Comparison of ENCODE assay signal across 20 cellular contexts in the genomic region with DNA sequence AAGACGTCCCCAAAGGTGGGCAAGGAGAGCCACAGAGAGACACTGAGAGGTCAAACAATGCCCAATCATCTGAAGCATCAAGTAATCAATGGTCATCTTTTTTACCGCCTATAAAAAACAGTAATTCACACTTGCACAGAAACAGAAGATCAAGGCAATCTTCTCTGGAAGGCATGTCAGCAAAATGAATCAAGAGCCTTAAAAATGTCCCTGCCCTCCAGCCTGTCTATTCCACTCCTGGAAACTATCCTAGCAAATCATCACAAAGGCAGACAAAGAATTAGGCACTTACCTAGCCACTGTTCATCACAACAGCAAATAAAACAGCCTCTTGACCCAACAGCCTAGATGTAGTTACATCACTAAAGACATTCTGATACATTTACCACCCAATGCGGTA. TPM values are rescaled to one million over a fixed set of nuclear protein-coding genes. Genes with fewer than 3 reads are reported as not detected.
DNase-seq lines count a peak whose midpoint lies in the region; ATAC-seq and TF ChIP-seq lines count a peak whose summit lies in the region.
"Had no signal": no experiment of that assay in that cellular context is flagged by ENCODE, and none has a peak within 500 bp of the region (broad histone marks: within the 10 kb centered on the region; RNA-seq: fewer than 3 reads in every experiment).

No MANE protein-coding gene starts in this region.

- H3K27me3 Mint-ChIP-seq in activated CD4-positive, alpha-beta memory T cell treated with anti-CD3 and anti-CD28 coated beads, Interleukin-2, amount 10 ng/mL, durations not matched to agents 7 days and 5 days, result no peaks in the 10 kb centered on the region
- no peaks in the 10 kb centered on the region for H3K27me3 Mint-ChIP-seq in memory B cell
- H3K27me3 Mint-ChIP-seq in endothelial cell (ENCODE audit: unreplicated experiment), result peaks cover 7% of the 10 kb centered on the region
- H3K27me3 Mint-ChIP-seq: brain had no signal

- H3K4me1 Mint-ChIP-seq in activated CD4-positive, alpha-beta memory T cell treated with anti-CD3 and anti-CD28 coated beads, Interleukin-2, amount 10 ng/mL, durations not matched to agents 7 days and 5 days, result peaks cover 87% of the 10 kb centered on the region
- H3K4me1 Mint-ChIP-seq in memory B cell (peaks cover 54% of the 10 kb centered on the region), endothelial cell (ENCODE audit: unreplicated experiment) (peaks cover 10% of the 10 kb centered on the region)

- POLR2A ChIA-PET in activated CD4-positive, alpha-beta memory T cell treated with anti-CD3 and anti-CD28 coated beads, Interleukin-2, amount 10 ng/mL, durations not matched to agents 7 days and 5 days (lab: Charles Lee), result interaction anchor here (2.1 to 15.0 kb wide), 7 partner anchors 9 to 47 kb away, joined by 8 to 460 read pairs (median 38); no protein-coding TSS in a partner anchor

- TF ChIP-seq POLR2A in tibial nerve (IDR thresholded peaks at IDR 0.05) (no peak), transverse colon (IDR thresholded peaks at IDR 0.05) (no peak)

- CTCF ChIA-PET in activated CD4-positive, alpha-beta memory T cell treated with anti-CD3 and anti-CD28 coated beads, Interleukin-2, amount 10 ng/mL, durations not matched to agents 7 days and 5 days (lab: Charles Lee), result no interaction called here

- no peak overlapping the region for H3K4me3 ChIP-seq in right cardiac atrium (ENCODE audit: low read length)
- no peak overlapping the region for H3K4me3 ChIP-seq in tibial nerve
- H3K4me3 ChIP-seq in transverse colon, result no peak overlapping the region
- no peak overlapping the region for H3K4me3 ChIP-seq in MG63
- H3K4me3 ChIP-seq: lung, Peyer's patch, suprapubic skin had no signal

- H3K9me3 Mint-ChIP-seq in activated CD4-positive, alpha-beta memory T cell treated with anti-CD3 and anti-CD28 coated beads, Interleukin-2, amount 10 ng/mL, durations not matched to agents 7 days and 5 days, result no peaks in the 10 kb centered on the region
- H3K9me3 Mint-ChIP-seq in memory B cell, result no peaks in the 10 kb centered on the region
- no peaks in the 10 kb centered on the region for H3K9me3 Mint-ChIP-seq in endothelial cell (ENCODE audit: unreplicated experiment)
- H3K9me3 Mint-ChIP-seq: brain had no signal

- intact Hi-C loops in right cardiac atrium (cut with DNase I), result no loop called here
- intact Hi-C loops in cardiac septum (cut with DNase I), result no loop called here
- intact Hi-C loops in transverse colon (cut with DNase I; ENCODE audit: low total_unique reads), result no loop called here

- DNase-seq in right cardiac atrium (no peak), cardiac septum (ENCODE audit: low spot score) (no peak), memory B cell (ENCODE audit: low spot score in 2 of 2) (no peak), tibial nerve (ENCODE audit: low spot score in 2 of 2) (no peak), endothelial cell (ENCODE audit: low spot score) (no peak), transverse colon (no peak), MG63 (no peak)
- DNase-seq in activated CD4-positive, alpha-beta memory T cell treated with anti-CD3 and anti-CD28 coated beads, Interleukin-2, amount 10 ng/mL, durations not matched to agents 7 days and 5 days, result no peak
- DNase-seq: activated CD4-positive, CD25-positive, alpha-beta regulatory T cell treated with anti-CD3 and anti-CD28 coated beads, Interleukin-2, amount 50 U/mL, for 72 hours; activated effector memory CD4-positive, alpha-beta T cell treated with anti-CD3 and anti-CD28 coated beads, Interleukin-2, amount 50 U/mL, for 16 hours; effector CD8-positive, alpha-beta T cell; KG1; occipital lobe; Peyer's patch; stimulated activated CD4-positive, alpha-beta T cell treated with anti-CD3 and anti-CD28 coated beads, Interleukin-12 subunit alpha, Interleukin-12 subunit beta, amount 100 ng/mL, for 4 hours had no signal

- TF ChIP-seq EP300 in tibial nerve (IDR thresholded peaks at IDR 0.05) (no peak), transverse colon (IDR thresholded peaks at IDR 0.05; ENCODE audit: low read depth) (no peak)

- peaks cover 49% of the 10 kb centered on the region for H3K4me1 ChIP-seq in right cardiac atrium (ENCODE audit: control insufficient read depth, insufficient read depth, low read length)
- peaks cover 6 to 77% (median 56%) of the 10 kb centered on the region in 4 donors for H3K4me1 ChIP-seq in tibial nerve
- H3K4me1 ChIP-seq in transverse colon, result peaks cover 0 to 43% (median 5%) of the 10 kb centered on the region in 4 donors

- H3K36me3 ChIP-seq in tibial nerve, result peaks cover 0 to 29% (median 0%) of the 10 kb centered on the region in 3 donors
- H3K36me3 ChIP-seq in transverse colon, result peaks cover 0 to 5% (median 0%) of the 10 kb centered on the region in 4 donors
- peaks cover 13% of the 10 kb centered on the region for H3K36me3 ChIP-seq in MG63

- peaks cover 63% of the 10 kb centered on the region for H3K36me3 Mint-ChIP-seq in activated CD4-positive, alpha-beta memory T cell treated with anti-CD3 and anti-CD28 coated beads, Interleukin-2, amount 10 ng/mL, durations not matched to agents 7 days and 5 days (ENCODE audit: low read depth)
- H3K36me3 Mint-ChIP-seq in memory B cell (peaks cover 15% of the 10 kb centered on the region), endothelial cell (ENCODE audit: low read depth, unreplicated experiment) (peaks cover 17% of the 10 kb centered on the region)

- no peak for TF ChIP-seq CTCF in tibial nerve (IDR thresholded peaks at IDR 0.05)
- no peak for TF ChIP-seq CTCF in endothelial cell (IDR thresholded peaks at IDR 0.05; ENCODE audit: unreplicated experiment)
- no peak for TF ChIP-seq CTCF in transverse colon (IDR thresholded peaks at IDR 0.05)

- H3K9me3 ChIP-seq in right cardiac atrium (ENCODE audit: control insufficient read depth, low read length) (no peaks in the 10 kb centered on the region), tibial nerve (no peaks in the 10 kb centered on the region), transverse colon (no peaks in the 10 kb centered on the region), MG63 (no peaks in the 10 kb centered on the region)
- H3K9me3 ChIP-seq: Peyer's patch, suprapubic skin had no signal

- H3K27ac ChIP-seq in right cardiac atrium (ENCODE audit: low read length) (peak overlapping the region; percentile 68), tibial nerve (peak overlapping the region; percentile 17 to 98 (median 86)), transverse colon (no peak overlapping the region)
- H3K27ac ChIP-seq: HL-60, suprapubic skin had no signal

- 93% methylated on average over 3 of the region's 3 CpGs for WGBS in right cardiac atrium
- WGBS in tibial nerve, 2 donors, result 78 to 87% methylated on average over 3 of the region's 3 CpGs
- WGBS in transverse colon (ENCODE audit: low coverage in 1 of 2), 2 donors, result 90 to 95% methylated on average over 3 of the region's 3 CpGs

- in situ Hi-C loops in transverse colon (cut with MboI; ENCODE audit: low pct_ligation_motif_present in 1 of 4, low pct_unique_long_range_greater_than_20kb in 1 of 4, low sequenced_read_pairs in 3 of 4), result no loop called here

- ATAC-seq in right cardiac atrium (no peak), memory B cell (ENCODE audit: low read depth) (no peak)
- ATAC-seq: HCT116 had no signal

- H3K27me3 ChIP-seq in right cardiac atrium (ENCODE audit: control insufficient read depth, insufficient read depth) (no peaks in the 10 kb centered on the region), tibial nerve (no peaks in the 10 kb centered on the region), transverse colon (no peaks in the 10 kb centered on the region), MG63 (no peaks in the 10 kb centered on the region)
- H3K27me3 ChIP-seq: Peyer's patch, suprapubic skin had no signal

- H3K4me3 Mint-ChIP-seq in activated CD4-positive, alpha-beta memory T cell treated with anti-CD3 and anti-CD28 coated beads, Interleukin-2, amount 10 ng/mL, durations not matched to agents 7 days and 5 days, result peak overlapping the region; percentile 67
- no peak overlapping the region for H3K4me3 Mint-ChIP-seq in memory B cell
- no peak overlapping the region for H3K4me3 Mint-ChIP-seq in endothelial cell (ENCODE audit: unreplicated experiment)
- H3K4me3 Mint-ChIP-seq: brain had no signal

- H3K27ac Mint-ChIP-seq in activated CD4-positive, alpha-beta memory T cell treated with anti-CD3 and anti-CD28 coated beads, Interleukin-2, amount 10 ng/mL, durations not matched to agents 7 days and 5 days, result peak overlapping the region; percentile 96
- H3K27ac Mint-ChIP-seq in memory B cell, result peak overlapping the region; percentile 95
- no peak overlapping the region for H3K27ac Mint-ChIP-seq in endothelial cell (ENCODE audit: unreplicated experiment)

RNA-seq across cellular contexts. Expression of a gene that starts 48.9 kb away (rescaled TPM):
- total RNA-seq in right cardiac atrium, result 10 to 100 TPM; 34.6 to 58.3 (median 49.8) TPM
- 39.5 TPM for polyA plus RNA-seq in right cardiac atrium
- 18.5 TPM for total RNA-seq in cardiac septum
- 10 to 100 TPM; 44.9 to 46.6 TPM for total RNA-seq in activated CD4-positive, alpha-beta memory T cell treated with anti-CD3 and anti-CD28 coated beads, Interleukin-2, amount 10 ng/mL, durations not matched to agents 7 days and 5 days
- 10 to 100 TPM; 60.8 to 84.8 (median 78.8) TPM for total RNA-seq in tibial nerve
- total RNA-seq in endothelial cell (ENCODE audit: unreplicated experiment), result 21.0 TPM
- 100 to 1,000 TPM in 1 of 4 donors, 10 to 100 TPM in 3; 41.0 to 110 (median 50.0) TPM for total RNA-seq in transverse colon
- total RNA-seq in MG63 (2014; rRNA removed; shearing (Covaris generic); ENCODE audit: low replicate concordance), result 14.4 and 15.8 TPM in 2 replicates

Comparison
In these comparisons a context has a peak if more than half of its experiments do, and no peak if none do; other contexts are left out.
1. H3K27ac ChIP-seq: peak in right cardiac atrium (single experiment) and tibial nerve (4 of 4); none in transverse colon (0 of 4).